In genomic region chr1:70227439-70227838, GRCh38 we compare ENCODE assay signal across 10 cellular contexts. TPM values are rescaled to one million over a fixed set of nuclear protein-coding genes. Genes with fewer than 3 reads are reported as not detected.
A peak's percentile ranks its signal among the peaks of the same experiment; 100 is the strongest.
DNase-seq lines count a peak whose midpoint lies in the region; ATAC-seq and TF ChIP-seq lines count a peak whose summit lies in the region.
"Had no signal": no experiment of that assay in that cellular context is flagged by ENCODE, and none has a peak within 500 bp of the region (broad histone marks: within the 10 kb centered on the region; RNA-seq: fewer than 3 reads in every experiment).

No MANE protein-coding gene starts in this region.

- H3K27ac ChIP-seq in sigmoid colon (peak overlapping the region in 1 of 4 donors; percentile 2), heart left ventricle (no peak overlapping the region)
- H3K27ac ChIP-seq: VCaP had no signal

- peaks cover 45% of the 10 kb centered on the region for H3K4me1 Mint-ChIP-seq in chondrocyte (ENCODE audit: low read depth)
- no peaks in the 10 kb centered on the region for H3K4me1 Mint-ChIP-seq in Caco-2 (ENCODE audit: low read depth, unreplicated experiment)

- no TSS peak for BruUV-seq in Caco-2 (replicated peaks; lab: Mats Ljungman, UMichigan)

- H3K36me3 ChIP-seq in sigmoid colon (peaks cover 16 to 71% (median 29%) of the 10 kb centered on the region in 4 donors), Caco-2 (ENCODE audit: control insufficient read depth, insufficient read depth, low read length) (no peaks in the 10 kb centered on the region), heart left ventricle (peaks cover 0 to 89% (median 77%) of the 10 kb centered on the region in 9 donors)

- H3K27me3 Mint-ChIP-seq in chondrocyte (ENCODE audit: low read depth) (no peaks in the 10 kb centered on the region), Caco-2 (ENCODE audit: insufficient read depth, unreplicated experiment) (no peaks in the 10 kb centered on the region)

- no peaks in the 10 kb centered on the region for H3K9me3 Mint-ChIP-seq in chondrocyte (ENCODE audit: low read depth)
- H3K9me3 Mint-ChIP-seq in Caco-2 (ENCODE audit: unreplicated experiment) = no peaks in the 10 kb centered on the region

- H3K27me3 ChIP-seq in sigmoid colon (no peaks in the 10 kb centered on the region), Caco-2 (replicated peaks; ENCODE audit: control insufficient read depth, insufficient read depth, low read length) (no peaks in the 10 kb centered on the region), heart left ventricle (no peaks in the 10 kb centered on the region)

- peak; percentile 75 for ATAC-seq in GM21529 (IDR thresholded peaks at IDR 0.05; ENCODE audit: unreplicated experiment)
- no peak for ATAC-seq in heart left ventricle

- H3K4me3 Mint-ChIP-seq in chondrocyte (ENCODE audit: unreplicated experiment) = no peak overlapping the region
- H3K4me3 Mint-ChIP-seq in Caco-2 (ENCODE audit: unreplicated experiment) = no peak overlapping the region

- WGBS in sigmoid colon, 2 donors = 50 to 70% methylated on average over 1 of the region's 1 CpG
- WGBS in heart left ventricle, 4 donors = 20 to 36% (median 32%) methylated on average over 1 of the region's 1 CpG

- peak overlapping the region; percentile 63 for H3K27ac Mint-ChIP-seq in chondrocyte (ENCODE audit: unreplicated experiment)
- H3K27ac Mint-ChIP-seq in Caco-2 (ENCODE audit: unreplicated experiment) = no peak overlapping the region

- H3K4me1 ChIP-seq in sigmoid colon (peaks cover 0 to 57% (median 49%) of the 10 kb centered on the region in 4 donors), Caco-2 (peaks cover 5% of the 10 kb centered on the region; the same call in 1 of the 2 replicates), heart left ventricle (peaks cover 0 to 56% (median 48%) of the 10 kb centered on the region in 12 donors)

- no peaks in the 10 kb centered on the region for H3K9me3 ChIP-seq in sigmoid colon
- H3K9me3 ChIP-seq in Caco-2 = no peaks in the 10 kb centered on the region
- no peaks in the 10 kb centered on the region for H3K9me3 ChIP-seq in heart left ventricle

- no peak for TF ChIP-seq EP300 in sigmoid colon (IDR thresholded peaks at IDR 0.05)

- DNase-seq in EL (peak; percentile 23), OCI-M1 (lab: John Stamatoyannopoulos, UW) (peak; percentile 28), chondrocyte (ENCODE audit: low spot score) (no peak), foreskin melanocyte (no peak), sigmoid colon (no peak), Caco-2 (no peak), heart left ventricle (no peak)
- DNase-seq: NCI-H146 had no signal

- TF ChIP-seq CTCF in chondrocyte (IDR thresholded peaks at IDR 0.05) = no peak
- no peak for TF ChIP-seq CTCF in sigmoid colon (IDR thresholded peaks at IDR 0.05)
- TF ChIP-seq CTCF in Caco-2 (IDR thresholded peaks at IDR 0.05; ENCODE audit: insufficient read depth in 1 of 2, low read depth in 1 of 2, low read length in 1 of 2, severe bottlenecking in 1 of 2, unreplicated experiment in 1 of 2) = no peak
- TF ChIP-seq CTCF in heart left ventricle (IDR thresholded peaks at IDR 0.05) = no peak

- TF ChIP-seq POLR2A in sigmoid colon (IDR thresholded peaks at IDR 0.05) = no peak
- TF ChIP-seq POLR2A in heart left ventricle (IDR thresholded peaks at IDR 0.05) = no peak

- H3K36me3 Mint-ChIP-seq in chondrocyte (ENCODE audit: low read depth) (peaks cover 23% of the 10 kb centered on the region), Caco-2 (ENCODE audit: insufficient read depth, unreplicated experiment) (peaks cover 45% of the 10 kb centered on the region)

- CTCF ChIA-PET in Caco-2 (lab: Charles Lee) = no interaction called here

- intact Hi-C loops in sigmoid colon (cut with DNase I) = no loop called here
- intact Hi-C loops in Caco-2 (cut with micrococcal nuclease; ENCODE audit: unreplicated experiment) = no loop called here
- intact Hi-C loops in heart left ventricle (cut with DNase I) = loop anchor here in 5 of 10 donors (10.0 kb wide), 2 partner anchors 127 to 187 kb away; partner anchors contain the start of genes ANKRD13C (in 4 of the 5) and CTH (in 1 of the 5)

- H3K4me3 ChIP-seq in sigmoid colon = no peak overlapping the region
- H3K4me3 ChIP-seq in Caco-2 (ENCODE audit: low read depth, low read length) = no peak overlapping the region
- H3K4me3 ChIP-seq in heart left ventricle = no peak overlapping the region

- POLR2A ChIA-PET in Caco-2 (lab: Charles Lee) = no interaction called here

RNA-seq across cellular contexts. Expression of gene SRSF11, which starts 6.3 kb away (rescaled TPM):
- total RNA-seq in chondrocyte = 150 to 189 TPM (median 152 TPM) in 3 replicates
- 100 to 1,000 TPM; 156 to 248 (median 176) TPM for total RNA-seq in sigmoid colon
- polyA plus RNA-seq in sigmoid colon = 10 to 100 TPM; 34.2 to 87.6 (median 41.2) TPM
- 116 and 119 TPM in 2 replicates for total RNA-seq in Caco-2 (2022)
- 10 to 100 TPM; 27.9 to 73.2 (median 53.6) TPM for total RNA-seq in heart left ventricle
- 10 to 100 TPM; 46.3 to 57.0 TPM for polyA plus RNA-seq in heart left ventricle

RNA-seq across cellular contexts. Expression of gene LRRC40, which starts 22.1 kb away (rescaled TPM):
- 15.0 to 15.7 TPM (median 15.0 TPM) in 3 replicates for total RNA-seq in chondrocyte
- 10 to 100 TPM; 14.0 to 20.7 (median 16.6) TPM for total RNA-seq in sigmoid colon
- 1 to 10 TPM; 7.5 to 9.0 (median 8.4) TPM for polyA plus RNA-seq in sigmoid colon
- total RNA-seq in Caco-2 (2022) = 12.2 and 15.6 TPM in 2 replicates
- 10 to 100 TPM in 7 of 9 donors, 1 to 10 TPM in 2; 8.4 to 13.0 (median 11.2) TPM for total RNA-seq in heart left ventricle
- 10 to 100 TPM in 1 of 2 donors, 1 to 10 TPM in 1; 6.7 to 10.6 TPM for polyA plus RNA-seq in heart left ventricle

Comparison
In these comparisons a context has a peak if more than half of its experiments do, and no peak if none do; other contexts are left out.
1. DNase-seq: peak in EL (single experiment) and OCI-M1 (single experiment); none in chondrocyte (single experiment), foreskin melanocyte (single experiment), sigmoid colon (single experiment), Caco-2 (0 of 2) and heart left ventricle (0 of 5).